ENCODE assay signal across 8 cellular contexts in the genomic region with DNA sequence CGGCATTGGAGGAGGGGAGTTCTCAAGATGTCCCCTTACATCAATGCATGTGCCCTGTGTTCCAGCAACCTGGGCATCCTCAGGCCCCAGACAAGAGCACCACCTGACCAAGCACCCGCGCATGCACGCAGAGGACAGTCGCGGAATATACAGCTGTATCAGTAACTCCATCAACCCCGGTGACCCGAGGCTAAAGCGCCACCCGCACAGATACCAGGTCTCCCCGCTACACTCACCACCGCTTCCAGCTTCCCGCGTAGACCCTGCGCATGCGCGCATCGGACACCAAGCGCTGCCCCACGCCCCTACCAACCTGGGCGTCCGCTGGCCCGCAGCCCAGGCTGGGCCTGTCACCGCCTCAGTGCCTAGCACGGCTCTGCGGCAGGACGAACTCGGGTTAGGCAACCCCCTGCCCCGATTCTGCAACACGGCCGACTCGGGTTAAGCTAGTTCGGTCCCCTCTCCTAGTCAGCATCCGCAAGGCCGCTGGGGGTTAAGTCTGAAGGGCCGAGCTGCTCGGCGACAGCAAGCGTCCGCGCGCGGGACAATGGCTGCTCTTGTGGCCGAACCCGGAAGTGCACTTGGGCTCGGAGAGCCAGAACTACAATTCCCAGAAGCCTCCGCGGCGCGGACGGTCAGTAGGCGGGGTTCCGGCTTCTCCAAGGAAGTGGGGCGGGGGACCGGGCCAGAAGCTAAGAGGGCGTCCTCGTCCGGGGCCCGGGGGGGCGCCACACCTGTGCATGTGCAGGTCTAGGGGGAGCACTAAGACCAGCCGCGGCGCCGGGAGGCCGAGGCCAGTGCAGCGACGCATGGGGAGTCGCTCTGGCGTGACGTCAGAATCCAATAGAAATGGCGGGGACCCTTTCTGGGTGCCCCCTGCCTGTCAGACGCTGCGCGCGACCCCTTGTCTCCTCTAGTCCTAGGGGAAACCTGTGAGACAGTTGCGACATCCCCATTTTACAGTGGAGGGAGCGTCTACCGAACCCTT. TPM values are rescaled to one million over a fixed set of nuclear protein-coding genes. Genes with fewer than 3 reads are reported as not detected.
A peak's percentile ranks its signal among the peaks of the same experiment; 100 is the strongest.
DNase-seq lines count a peak whose midpoint lies in the region; ATAC-seq and TF ChIP-seq lines count a peak whose summit lies in the region.

TSS of gene ZNF180 (minus strand) at position 561 of the 988 bp plus-strand sequence. CDS start 3,188 bp downstream, outside the sequence.

- H3K9me3 ChIP-seq in T-helper 17 cell (ENCODE audit: control insufficient read depth, low read length, poor library complexity, severe bottlenecking) (peaks cover 18% of the 10 kb centered on the region), right atrium auricular region (peaks cover 9 to 37% of the 10 kb centered on the region in 2 donors), uterus (peaks cover 0 to 27% of the 10 kb centered on the region in 2 donors)

- intact Hi-C loops in uterus (cut with DNase I; ENCODE audit: low total_unique reads): no loop called here

- peak; percentile 88 for DNase-seq in NCI-H1694 (lab: John Stamatoyannopoulos, UW)
- DNase-seq in T-helper 17 cell: peak; percentile 86 to 93 (median 89)
- peak; percentile 34 to 98 (median 93) for DNase-seq in anterior cingulate cortex (lab: John Stamatoyannopoulos, UW)
- DNase-seq in right atrium auricular region (ENCODE audit: low spot score): peak; percentile 91
- peak; percentile 71 for DNase-seq in pulmonary artery endothelial cell (ENCODE audit: low read depth, low spot score)
- peak; percentile 90 to 94 for DNase-seq in uterus

- peaks cover 14% of the 10 kb centered on the region for H3K4me1 Mint-ChIP-seq in T-helper 17 cell

- H3K36me3 ChIP-seq in right atrium auricular region (peaks cover 21% of the 10 kb centered on the region), uterus (no peaks in the 10 kb centered on the region)

- H3K27me3 ChIP-seq in right atrium auricular region (no peaks in the 10 kb centered on the region), uterus (no peaks in the 10 kb centered on the region)

- no peaks in the 10 kb centered on the region for H3K27me3 Mint-ChIP-seq in T-helper 17 cell

- peaks cover 10% of the 10 kb centered on the region for H3K36me3 Mint-ChIP-seq in T-helper 17 cell (ENCODE audit: low read depth)

- peak; percentile 54 to 78 for TF ChIP-seq POLR2A in uterus (IDR thresholded peaks at IDR 0.05)

- ATAC-seq in GM18498 (IDR thresholded peaks at IDR 0.05; ENCODE audit: unreplicated experiment) (peak; percentile 87), HG02884 (IDR thresholded peaks at IDR 0.05; ENCODE audit: unreplicated experiment) (peak; percentile 86), T-helper 17 cell (peak; percentile 94)

- H3K4me1 ChIP-seq in right atrium auricular region (peaks cover 0 to 15% of the 10 kb centered on the region in 2 donors), uterus (peaks cover 0 to 6% of the 10 kb centered on the region in 2 donors)

- H3K27ac ChIP-seq in right atrium auricular region (peak within 1 kb of the TSS; percentile 87 to 93), uterus (peak within 1 kb of the TSS; percentile 78 to 86)

- TF ChIP-seq CTCF in right atrium auricular region (IDR thresholded peaks at IDR 0.05): peak; percentile 56 to 63
- peak; percentile 24 to 62 (median 45) for TF ChIP-seq CTCF in uterus (IDR thresholded peaks at IDR 0.05)

- H3K4me3 ChIP-seq in right atrium auricular region (peak within 1 kb of the TSS; percentile 84 to 92), uterus (peak within 1 kb of the TSS; percentile 74 to 87)

- H3K27ac Mint-ChIP-seq in T-helper 17 cell: peak within 1 kb of the TSS; percentile 56

- peak within 1 kb of the TSS; percentile 91 for H3K4me3 Mint-ChIP-seq in T-helper 17 cell

RNA-seq across cellular contexts. Expression of gene ZNF180, which starts in this region (rescaled TPM):
- total RNA-seq in T-helper 17 cell (1 to 10 TPM; 5.8 to 6.2 TPM), right atrium auricular region (10 to 100 TPM in 1 of 2 donors, 1 to 10 TPM in 1; 2.9 to 12.2 TPM), pulmonary artery endothelial cell (7.1 and 9.7 TPM in 2 replicates), uterus (10 to 100 TPM in 2 of 4 donors, 1 to 10 TPM in 2; 2.6 to 23.4 (median 11.2) TPM)

Comparison
In these comparisons a context has a peak if more than half of its experiments do, and no peak if none do; other contexts are left out.
1. Peak in every context shown above with its lines: DNase-seq, ATAC-seq, H3K4me3 ChIP-seq and H3K27ac ChIP-seq.